Comparison of ENCODE assay signal across 14 cellular contexts in the genomic region with DNA sequence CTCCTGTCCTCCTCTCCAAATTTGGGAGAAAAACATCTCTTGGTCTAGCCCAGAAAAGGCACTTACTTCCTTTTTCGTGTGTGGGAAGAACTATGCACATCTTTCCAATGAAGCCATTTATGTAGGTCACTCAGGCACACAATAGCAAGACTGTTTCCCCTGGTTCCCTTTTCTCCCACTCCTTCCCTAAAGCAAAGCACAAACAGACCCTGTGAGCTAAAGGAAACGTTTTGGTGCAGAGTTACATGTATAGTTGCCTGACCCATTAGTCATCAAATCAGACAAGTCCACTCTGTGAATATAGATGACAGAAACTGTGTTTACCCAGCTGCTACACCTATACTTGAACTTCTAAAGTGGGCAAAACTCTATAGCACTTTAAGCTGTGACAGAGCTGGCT.
A peak's percentile ranks its signal among the peaks of the same experiment; 100 is the strongest.
DNase-seq lines count a peak whose midpoint lies in the region; ATAC-seq, FAIRE-seq and TF ChIP-seq lines count a peak whose summit lies in the region.
"Had no signal": no experiment of that assay in that cellular context is flagged by ENCODE, and none has a peak within 500 bp of the region (broad histone marks: within the 10 kb centered on the region; RNA-seq: fewer than 3 reads in every experiment).

No MANE protein-coding gene starts in this region.

- FAIRE-seq in bronchial epithelial cell (lab: Jason Lieb, UNC): no peak
- FAIRE-seq in small intestine (lab: Jason Lieb, UNC): no peak
- FAIRE-seq: keratinocyte had no signal

- H3K27ac ChIP-seq in mesenchymal stem cell (ENCODE audit: low read length, poor library complexity, severe bottlenecking) (peak overlapping the region; percentile 80), small intestine (ENCODE audit: low read depth in 1 of 2, low read length in 1 of 2) (no peak overlapping the region)
- H3K27ac ChIP-seq: foreskin keratinocyte, upper lobe of left lung had no signal

- no peaks in the 10 kb centered on the region for H3K79me1 ChIP-seq in mesenchymal stem cell (replicated peaks; ENCODE audit: low read length, poor library complexity, severe bottlenecking)

- H4K91ac ChIP-seq in mesenchymal stem cell (ENCODE audit: low read length): no peak overlapping the region

- 48% methylated on average over 2 of the region's 2 CpGs for WGBS in mesenchymal stem cell
- WGBS in small intestine, 3 donors: 31 to 35% (median 31%) methylated on average over 2 of the region's 2 CpGs

- no peak overlapping the region for H3K23ac ChIP-seq in mesenchymal stem cell (ENCODE audit: low read length in 2 of 2)

- H3K18ac ChIP-seq in mesenchymal stem cell (ENCODE audit: low read depth in 1 of 2, low read length in 2 of 2): peak overlapping the region in 1 of 2 experiments; percentile 66

- no peak overlapping the region for H2BK120ac ChIP-seq in mesenchymal stem cell (ENCODE audit: low read depth, low read length)

- no peak overlapping the region for H4K8ac ChIP-seq in mesenchymal stem cell (ENCODE audit: low read length)

- H3K36me3 ChIP-seq in bronchial epithelial cell (ENCODE audit: control insufficient read depth, insufficient read depth, low read length) (no peaks in the 10 kb centered on the region), mesenchymal stem cell (ENCODE audit: control insufficient read depth in 1 of 2, insufficient read depth in 2 of 2, low read depth in 1 of 2, low read length in 2 of 2) (no peaks in the 10 kb centered on the region), small intestine (ENCODE audit: control insufficient read depth in 2 of 2, insufficient read depth in 2 of 2, low read length in 2 of 2) (no peaks in the 10 kb centered on the region)
- H3K36me3 ChIP-seq: upper lobe of left lung had no signal

- no peak overlapping the region for H3K4me2 ChIP-seq in mesenchymal stem cell (ENCODE audit: low read length, poor library complexity, severe bottlenecking)

- H3K14ac ChIP-seq in mesenchymal stem cell (ENCODE audit: low read length in 2 of 2): no peak overlapping the region

- H3K4ac ChIP-seq in mesenchymal stem cell (ENCODE audit: low read depth in 1 of 2, low read length in 2 of 2): no peak overlapping the region

- no peak for ATAC-seq in HG02678 (IDR thresholded peaks at IDR 0.05; ENCODE audit: unreplicated experiment)
- ATAC-seq: foreskin keratinocyte had no signal

- H3K9me3 ChIP-seq in mesenchymal stem cell (ENCODE audit: control insufficient read depth, low read length): no peaks in the 10 kb centered on the region
- no peaks in the 10 kb centered on the region for H3K9me3 ChIP-seq in small intestine (ENCODE audit: control insufficient read depth, low read depth)
- H3K9me3 ChIP-seq: upper lobe of left lung had no signal

- no peak overlapping the region for H2BK5ac ChIP-seq in mesenchymal stem cell (ENCODE audit: low read depth, low read length, poor library complexity, severe bottlenecking)

- no peak overlapping the region for H3K9ac ChIP-seq in mesenchymal stem cell (ENCODE audit: low read length)

- no peak for TF ChIP-seq CTCF in bronchial epithelial cell (IDR thresholded peaks at IDR 0.05; ENCODE audit: insufficient read depth, low read length, severe bottlenecking)

- no peak overlapping the region for H2BK15ac ChIP-seq in mesenchymal stem cell (ENCODE audit: low read depth, poor library complexity, severe bottlenecking)

- H3K4me1 ChIP-seq in mesenchymal stem cell (ENCODE audit: control insufficient read depth, insufficient read depth, low read depth, low read length) (peaks cover 5% of the 10 kb centered on the region), small intestine (ENCODE audit: control insufficient read depth in 2 of 2, insufficient read depth in 1 of 2, low read depth in 1 of 2, low read length in 1 of 2) (no peaks in the 10 kb centered on the region)
- H3K4me1 ChIP-seq: foreskin keratinocyte had no signal

- H3K4me3 ChIP-seq in bronchial epithelial cell (ENCODE audit: low read depth, low read length) (no peak overlapping the region), mesenchymal stem cell (ENCODE audit: insufficient read depth in 1 of 2, low read depth in 1 of 2, low read length in 2 of 2) (no peak overlapping the region), small intestine (ENCODE audit: low read depth in 1 of 2, low read length in 2 of 2) (no peak overlapping the region)
- H3K4me3 ChIP-seq: upper lobe of left lung had no signal

- no peaks in the 10 kb centered on the region for H3K27me3 ChIP-seq in bronchial epithelial cell (ENCODE audit: control insufficient read depth, insufficient read depth, low read length)
- no peaks in the 10 kb centered on the region for H3K27me3 ChIP-seq in mesenchymal stem cell (ENCODE audit: control insufficient read depth in 1 of 2, insufficient read depth in 1 of 2, low read length in 2 of 2)
- no peaks in the 10 kb centered on the region for H3K27me3 ChIP-seq in small intestine (ENCODE audit: control insufficient read depth in 2 of 2, insufficient read depth in 2 of 2, low read length in 2 of 2)
- H3K27me3 ChIP-seq: foreskin keratinocyte, upper lobe of left lung had no signal

- no peak overlapping the region for H2AFZ ChIP-seq in mesenchymal stem cell (ENCODE audit: low read depth, low read length)

- no peak overlapping the region for H2AK5ac ChIP-seq in mesenchymal stem cell (ENCODE audit: low read length, severe bottlenecking)

- no peak overlapping the region for H2BK12ac ChIP-seq in mesenchymal stem cell (ENCODE audit: low read length in 2 of 2)

- DNase-seq in DMS53 (lab: John Stamatoyannopoulos, UW) (peak; percentile 96), NCI-H345 treated with DMSO at 0.1 percent for 48 hours (lab: John Stamatoyannopoulos, UW; ENCODE audit: unreplicated experiment) (peak; percentile 75), bronchial epithelial cell (ENCODE audit: low read depth) (peak; percentile 81), mesenchymal stem cell (peak; percentile 36), NCI-H2227 (lab: John Stamatoyannopoulos, UW; ENCODE audit: unreplicated experiment) (no peak), small intestine (no peak)
- DNase-seq in effector CD4-positive, alpha-beta T cell: no peak
- DNase-seq: activated CD8-positive, alpha-beta memory T cell treated with anti-CD3 and anti-CD28 coated beads, Interleukin-2, amount 50 U/mL, for 48 hours; foreskin keratinocyte; NCI-H1436 treated with DMSO at 0.1 percent for 48 hours; stimulated activated CD4-positive, alpha-beta T cell treated with anti-CD3 and anti-CD28 coated beads, Interleukin-2, amount 100 ng/mL, for 48 hours; upper lobe of left lung had no signal

Comparison
In these comparisons a context has a peak if more than half of its experiments do, and no peak if none do; other contexts are left out.
1. DNase-seq: peak in DMS53 (single experiment), NCI-H345 treated with DMSO at 0.1 percent for 48 hours (single experiment), bronchial epithelial cell (single experiment) and mesenchymal stem cell (single experiment); none in NCI-H2227 (single experiment), effector CD4-positive, alpha-beta T cell (single experiment) and small intestine (single experiment).